In the genomic region with DNA sequence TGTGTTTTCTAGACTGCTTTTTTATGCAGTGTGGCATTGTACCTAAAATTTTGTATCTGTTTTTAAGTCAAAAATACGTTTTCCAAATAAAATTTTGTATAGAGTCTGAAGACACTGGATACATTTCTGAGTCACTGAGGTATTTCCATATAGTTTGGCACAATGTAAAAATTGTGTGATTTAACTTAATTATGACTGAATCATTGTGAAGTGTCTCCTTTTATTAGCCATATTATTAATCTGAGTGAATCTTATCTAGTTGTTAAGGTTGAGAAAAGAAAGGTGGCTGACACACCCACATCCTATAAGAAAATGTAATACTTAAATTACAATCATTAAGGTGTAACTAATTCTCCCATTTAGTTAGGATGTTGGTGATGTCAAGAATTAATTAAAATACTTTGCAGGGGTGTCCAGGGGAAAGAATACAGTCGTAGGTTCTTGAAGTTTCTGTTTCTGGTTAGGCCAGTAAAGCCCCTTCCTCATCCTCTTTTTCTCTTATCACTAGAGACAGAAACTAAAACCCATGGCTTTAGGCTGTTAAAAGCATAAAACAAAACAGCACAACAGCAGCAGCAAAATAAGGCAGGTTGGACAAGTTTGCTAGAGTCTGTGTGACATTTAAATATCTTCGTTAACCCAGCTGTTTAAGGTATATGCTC, we compare ENCODE assay signal across 23 cellular contexts.
A peak's percentile ranks its signal among the peaks of the same experiment; 100 is the strongest.
DNase-seq lines count a peak whose midpoint lies in the region; ATAC-seq lines count a peak whose summit lies in the region.
"Had no signal": no experiment of that assay in that cellular context is flagged by ENCODE, and none has a peak within 500 bp of the region (broad histone marks: within the 10 kb centered on the region; RNA-seq: fewer than 3 reads in every experiment).

No MANE protein-coding gene starts in this region.

- CTCF ChIA-PET in activated CD8-positive, alpha-beta memory T cell treated with anti-CD3 and anti-CD28 coated beads, Interleukin-2, amount 10 ng/mL, durations not matched to agents 7 days and 5 days (lab: Charles Lee), result no interaction called here

- H3K27me3 Mint-ChIP-seq in activated CD8-positive, alpha-beta memory T cell treated with anti-CD3 and anti-CD28 coated beads, Interleukin-2, amount 10 ng/mL, durations not matched to agents 7 days and 5 days, result no peaks in the 10 kb centered on the region
- H3K27me3 Mint-ChIP-seq: activated CD8-positive, alpha-beta T cell treated with anti-CD3 and anti-CD28 coated beads for 36 hours; activated T-cell treated with anti-CD3 and anti-CD28 coated beads, Interleukin-2, amount 50 U/mL, for 24 hours; CD8-positive, alpha-beta memory T cell; stimulated activated naive CD8-positive, alpha-beta T cell treated with anti-CD3 and anti-CD28 coated beads, Interleukin-15, Interleukin-2, amounts not matched to agents 100 ng/mL and 50 ng/mL, for 24 hours had no signal

- H3K4me1 Mint-ChIP-seq in activated CD8-positive, alpha-beta memory T cell treated with anti-CD3 and anti-CD28 coated beads, Interleukin-2, amount 10 ng/mL, durations not matched to agents 7 days and 5 days, result peaks cover 20% of the 10 kb centered on the region

- no peaks in the 10 kb centered on the region for H3K9me3 Mint-ChIP-seq in activated CD8-positive, alpha-beta memory T cell treated with anti-CD3 and anti-CD28 coated beads, Interleukin-2, amount 10 ng/mL, durations not matched to agents 7 days and 5 days (ENCODE audit: low read depth)
- H3K9me3 Mint-ChIP-seq: activated CD8-positive, alpha-beta T cell treated with anti-CD3 and anti-CD28 coated beads for 36 hours; activated T-cell treated with anti-CD3 and anti-CD28 coated beads, Interleukin-2, amount 50 U/mL, for 24 hours; CD8-positive, alpha-beta memory T cell; natural killer cell; stimulated activated naive CD8-positive, alpha-beta T cell treated with anti-CD3 and anti-CD28 coated beads, Interleukin-15, Interleukin-2, amounts not matched to agents 100 ng/mL and 50 ng/mL, for 24 hours had no signal

- no peak overlapping the region for H3K4me3 Mint-ChIP-seq in activated CD8-positive, alpha-beta memory T cell treated with anti-CD3 and anti-CD28 coated beads, Interleukin-2, amount 10 ng/mL, durations not matched to agents 7 days and 5 days
- H3K4me3 Mint-ChIP-seq: activated CD8-positive, alpha-beta T cell treated with anti-CD3 and anti-CD28 coated beads for 36 hours; activated T-cell treated with anti-CD3 and anti-CD28 coated beads, Interleukin-2, amount 50 U/mL, for 24 hours; CD8-positive, alpha-beta memory T cell; natural killer cell; stimulated activated naive CD8-positive, alpha-beta T cell treated with anti-CD3 and anti-CD28 coated beads, Interleukin-15, Interleukin-2, amounts not matched to agents 100 ng/mL and 50 ng/mL, for 24 hours had no signal

- DNase-seq in activated CD8-positive, alpha-beta memory T cell treated with anti-CD3 and anti-CD28 coated beads, Interleukin-2, amount 10 ng/mL, durations not matched to agents 7 days and 5 days, result no peak
- DNase-seq in activated CD8-positive, alpha-beta memory T cell treated with anti-CD3 and anti-CD28 coated beads for 24 hours, result no peak
- DNase-seq in activated effector memory CD4-positive, alpha-beta T cell treated with Interleukin-2 at 50 U/mL for 16 hours, result no peak
- no peak for DNase-seq in activated gamma-delta T cell (lab: John Stamatoyannopoulos, UW)
- no peak for DNase-seq in globus pallidus (ENCODE audit: low spot score)
- DNase-seq: 8988T; activated CD8-positive, alpha-beta T cell treated with anti-CD3 and anti-CD28 coated beads for 36 hours; activated naive CD4-positive, alpha-beta T cell treated with anti-CD3 and anti-CD28 coated beads, Interleukin-2, amount 50 U/mL, for 16 hours; activated T-cell treated with anti-CD3 and anti-CD28 coated beads, Interleukin-2, amount 50 U/mL, for 24 hours; CD8-positive, alpha-beta memory T cell; central memory CD4-positive, alpha-beta T cell; Karpas-422; left colon; natural killer cell; NCI-H1694 treated with DMSO at 0.1 percent for 48 hours; stimulated activated CD4-positive, alpha-beta T cell treated with anti-CD3 and anti-CD28 coated beads, Interleukin-4, amount 100 ng/mL, for 4 hours; SW 1271; thyroid gland had no signal

- peak overlapping the region; percentile 38 for H3K27ac Mint-ChIP-seq in activated CD8-positive, alpha-beta memory T cell treated with anti-CD3 and anti-CD28 coated beads, Interleukin-2, amount 10 ng/mL, durations not matched to agents 7 days and 5 days
- H3K27ac Mint-ChIP-seq: activated T-cell treated with anti-CD3 and anti-CD28 coated beads, Interleukin-2, amount 50 U/mL, for 24 hours; stimulated activated naive CD8-positive, alpha-beta T cell treated with anti-CD3 and anti-CD28 coated beads, Interleukin-15, Interleukin-2, amounts not matched to agents 100 ng/mL and 50 ng/mL, for 24 hours had no signal

- peaks cover 9% of the 10 kb centered on the region for H3K36me3 Mint-ChIP-seq in activated CD8-positive, alpha-beta memory T cell treated with anti-CD3 and anti-CD28 coated beads, Interleukin-2, amount 10 ng/mL, durations not matched to agents 7 days and 5 days
- H3K36me3 Mint-ChIP-seq: CD8-positive, alpha-beta memory T cell; natural killer cell had no signal

- ATAC-seq in activated CD8-positive, alpha-beta memory T cell treated with anti-CD3 and anti-CD28 coated beads, Interleukin-2, amount 10 ng/mL, durations not matched to agents 7 days and 5 days, result no peak
- peak; percentile 26 for ATAC-seq in HG02642 (IDR thresholded peaks at IDR 0.05; ENCODE audit: poor library complexity, unreplicated experiment)
- ATAC-seq in HG03565 (IDR thresholded peaks at IDR 0.05; ENCODE audit: unreplicated experiment), result peak; percentile 30
- no peak for ATAC-seq in HG02763 (IDR thresholded peaks at IDR 0.05; ENCODE audit: unreplicated experiment)
- ATAC-seq: activated CD8-positive, alpha-beta T cell treated with anti-CD3 and anti-CD28 coated beads for 36 hours; left colon; natural killer cell; Right ventricle myocardium inferior had no signal

Comparison
In these comparisons a context has a peak if more than half of its experiments do, and no peak if none do; other contexts are left out.
1. ATAC-seq: peak in HG02642 (single experiment) and HG03565 (single experiment); none in activated CD8-positive, alpha-beta memory T cell treated with anti-CD3 and anti-CD28 coated beads, Interleukin-2, amount 10 ng/mL, durations not matched to agents 7 days and 5 days (single experiment) and HG02763 (single experiment).